In genomic region chr20:41030536-41031242, GRCh38 we compare ENCODE assay signal across 8 cellular contexts. TPM values are rescaled to one million over a fixed set of nuclear protein-coding genes. Genes with fewer than 3 reads are reported as not detected.
A peak's percentile ranks its signal among the peaks of the same experiment; 100 is the strongest.
DNase-seq lines count a peak whose midpoint lies in the region; ATAC-seq, FAIRE-seq and TF ChIP-seq lines count a peak whose summit lies in the region.

No MANE protein-coding gene starts in this region.

- intact Hi-C loops in PC-3 (cut with micrococcal nuclease) = loop anchor here (1.0 to 2.0 kb wide), 3 partner anchors 40 to 62 kb away; no protein-coding TSS in a partner anchor
- intact Hi-C loops in esophagus muscularis mucosa (cut with DNase I) = no loop called here

- 54% methylated on average over 5 of the region's 5 CpGs for WGBS in esophagus muscularis mucosa

- TF ChIP-seq CTCF in GM12864 (IDR thresholded peaks at IDR 0.05; ENCODE audit: low read depth, low read length, missing control alignments) (no peak), PC-3 (conservative IDR thresholded peaks at IDR 0.05; ENCODE audit: low read depth, low read length) (no peak), esophagus muscularis mucosa (IDR thresholded peaks at IDR 0.05) (no peak), retinal pigment epithelial cell (conservative IDR thresholded peaks at IDR 0.05; ENCODE audit: low read depth, low read length) (no peak)

- H3K36me3 ChIP-seq in PC-3 (ENCODE audit: low read depth, low read length) (peaks cover 8% of the 10 kb centered on the region; the same call in 1 of the 2 replicates), esophagus muscularis mucosa (no peaks in the 10 kb centered on the region)

- H3K27me3 ChIP-seq in PC-3 (ENCODE audit: low read length) (no peaks in the 10 kb centered on the region), esophagus muscularis mucosa (no peaks in the 10 kb centered on the region)

- ATAC-seq in PC-3 (no peak), GM18873 (IDR thresholded peaks at IDR 0.05; ENCODE audit: low FRiP score, unreplicated experiment) (no peak)

- TF ChIP-seq EP300 in esophagus muscularis mucosa (IDR thresholded peaks at IDR 0.05) = no peak

- H3K9me3 ChIP-seq in PC-3 (ENCODE audit: low read length) (no peaks in the 10 kb centered on the region), esophagus muscularis mucosa (no peaks in the 10 kb centered on the region)

- CTCF ChIA-PET in PC-3 (lab: Charles Lee) = interaction anchor here (0.6 to 1.4 kb wide), 2 partner anchors 38 to 40 kb away, joined by 3 to 8 read pairs; no protein-coding TSS in a partner anchor

- no peak for FAIRE-seq in urothelium cell line (lab: Jason Lieb, UNC)

- H3K4me2 ChIP-seq in PC-3 (ENCODE audit: low read length) = peak overlapping the region; percentile 84

- no peaks in the 10 kb centered on the region for H3F3A ChIP-seq in PC-3 (ENCODE audit: low read length, unreplicated experiment)

- H4K20me1 ChIP-seq in PC-3 (ENCODE audit: low read length) = peaks cover 59% of the 10 kb centered on the region

- H2AFZ ChIP-seq in PC-3 (ENCODE audit: low read length) = no peak overlapping the region

- H3K27ac ChIP-seq in PC-3 (ENCODE audit: low read length) (no peak overlapping the region), esophagus muscularis mucosa (replicated peaks in 1 of 4) (peak overlapping the region; percentile 93 to 100 (median 98))

- peaks cover 44% of the 10 kb centered on the region for H3K4me1 ChIP-seq in PC-3 (ENCODE audit: insufficient read depth, low read length)
- H3K4me1 ChIP-seq in esophagus muscularis mucosa = peaks cover 41 to 67% (median 63%) of the 10 kb centered on the region in 4 donors

- DNase-seq in GM12864 (ENCODE audit: low read depth) (no peak), PC-3 (peak; percentile 44), esophagus muscularis mucosa (ENCODE audit: extremely low spot score) (no peak), retinal pigment epithelial cell (ENCODE audit: low read depth) (no peak), urothelium cell line (ENCODE audit: low spot score) (no peak), GM19240 (ENCODE audit: insufficient read length, low spot score) (no peak)
- no peak for DNase-seq in activated CD8-positive, alpha-beta memory T cell treated with anti-CD3 and anti-CD28 coated beads, Interleukin-2, amount 50 U/mL, for 4 hours

- H3K4me3 ChIP-seq in GM12864 (ENCODE audit: low read depth, low read length) (peak overlapping the region; percentile 95), PC-3 (ENCODE audit: low read length) (peak overlapping the region; percentile 75), esophagus muscularis mucosa (peak overlapping the region; percentile 93 to 99 (median 98)), retinal pigment epithelial cell (ENCODE audit: low read length) (peak overlapping the region; percentile 89)

- peak overlapping the region; percentile 96 for H3K9ac ChIP-seq in PC-3 (ENCODE audit: low read length)

- H3K79me2 ChIP-seq in PC-3 (ENCODE audit: low read length) = peaks cover 75% of the 10 kb centered on the region

- no peak for TF ChIP-seq POLR2A in esophagus muscularis mucosa (IDR thresholded peaks at IDR 0.05; ENCODE audit: low read depth)

- no peaks in the 10 kb centered on the region for H3K9me2 ChIP-seq in PC-3 (replicated peaks; ENCODE audit: low read length)

- no TSS peak for BruUV-seq in PC-3 (replicated peaks; lab: Mats Ljungman, UMichigan)

- POLR2A ChIA-PET in PC-3 (lab: Charles Lee; ENCODE audit: unreplicated experiment) = no interaction called here

RNA-seq across cellular contexts. Expression of gene TOP1, which starts 2.1 kb away (rescaled TPM):
- total RNA-seq in PC-3 (2014; rRNA removed) = 29.1 and 56.8 TPM in 2 replicates
- total RNA-seq in esophagus muscularis mucosa = 10 to 100 TPM; 20.2 to 28.5 (median 23.0) TPM
